14 cellular contexts compared by ENCODE assay signal in the genomic region with DNA sequence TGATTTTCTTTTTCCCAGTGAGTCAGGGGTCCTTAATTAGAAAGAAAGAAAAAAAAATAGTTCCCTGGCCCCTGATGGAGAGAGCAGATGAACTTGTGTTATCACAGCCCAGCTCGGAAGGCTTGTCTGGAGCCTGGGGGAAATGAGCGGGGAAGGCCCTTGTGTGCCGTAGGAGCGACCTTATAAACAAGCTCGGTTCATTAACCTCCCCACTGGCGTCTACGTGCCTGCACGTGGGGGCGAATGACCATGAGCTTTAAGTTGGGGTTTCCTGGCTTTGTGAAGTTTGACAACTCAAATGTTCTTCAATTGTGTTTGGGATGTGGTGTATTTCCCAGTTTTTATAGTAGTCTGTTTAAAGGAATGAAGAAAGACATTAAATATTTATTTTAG.
DNase-seq lines count a peak whose midpoint lies in the region; ATAC-seq, FAIRE-seq and TF ChIP-seq lines count a peak whose summit lies in the region.
"Had no signal": no experiment of that assay in that cellular context is flagged by ENCODE, and none has a peak within 500 bp of the region (broad histone marks: within the 10 kb centered on the region; RNA-seq: fewer than 3 reads in every experiment).

No MANE protein-coding gene starts in this region.

- no peak overlapping the region for H3K27ac Mint-ChIP-seq in immature natural killer cell

- H3K4me1 ChIP-seq in left ventricle myocardium inferior (peaks cover 66% of the 10 kb centered on the region), HepG2 (ENCODE audit: insufficient read depth, low read length) (peaks cover 5% of the 10 kb centered on the region; the same call in 1 of the 2 replicates)

- no peaks in the 10 kb centered on the region; the same call in 1 of the 2 replicates for H4K20me1 ChIP-seq in HepG2 (ENCODE audit: insufficient read depth, low read length)

- no peak overlapping the region for H2AFZ ChIP-seq in HepG2 (ENCODE audit: low read length)

- TF ChIP-seq POLR2A in HepG2 (IDR thresholded peaks at IDR 0.05; ENCODE audit: insufficient read depth in 1 of 2, low read depth in 2 of 2, low read length in 2 of 2) = no peak

- CTCF ChIA-PET in HepG2 (lab: Yijun Ruan, JAX; ENCODE audit: low intra/inter-chr PET ratio, low total read pairs) = interaction anchor here (2.7 kb wide), 2 partner anchors 95 to 304 kb away, joined by 16 to 20 read pairs; no protein-coding TSS in a partner anchor

- no peak for TF ChIP-seq RAD21 in HepG2 (CRISPR knock-in tag; IDR thresholded peaks at IDR 0.05)

- WGBS in HepG2 (ENCODE audit: low lambda C conversion rate) = 98% methylated on average over 9 of the region's 9 CpGs

- no peak for ATAC-seq in HepG2

- BruUV-seq in HepG2 (replicated peaks; lab: Mats Ljungman, UMichigan) = no TSS peak

- H3K27me3 Mint-ChIP-seq in immature natural killer cell (ENCODE audit: low read depth in 3 of 3) = peaks cover 3 to 9% (median 9%) of the 10 kb centered on the region in 3 donors

- TF ChIP-seq CTCF in left ventricle myocardium inferior (IDR thresholded peaks at IDR 0.05; ENCODE audit: borderline replicate concordance) (no peak), HepG2 (CRISPR knock-in tag; IDR thresholded peaks at IDR 0.05) (no peak)

- H3K9ac ChIP-seq in HepG2 (ENCODE audit: insufficient read depth, low read depth, low read length) = no peak overlapping the region
- H3K9ac ChIP-seq: BLaER1 treated with 17β-estradiol and CSF1 and Interleukin-3, amounts not matched to agents 10 nM and 100 nM had no signal

- H3K36me3 ChIP-seq in left ventricle myocardium inferior (peaks cover 84% of the 10 kb centered on the region), HepG2 (replicated peaks in 1 of 2; ENCODE audit: control insufficient read depth in 1 of 2, insufficient read depth in 2 of 2, low read length in 2 of 2) (peaks cover 50 to 85% of the 10 kb centered on the region in 2 experiments), H7 (replicated peaks; ENCODE audit: control insufficient read depth, insufficient read depth, low read length) (no peaks in the 10 kb centered on the region)

- H3K9me3 ChIP-seq in left ventricle myocardium inferior (replicated peaks) (no peaks in the 10 kb centered on the region), HepG2 (ENCODE audit: low read length) (no peaks in the 10 kb centered on the region)
- H3K9me3 ChIP-seq: BLaER1 treated with 17β-estradiol and CSF1 and Interleukin-3, amounts not matched to agents 10 nM and 100 nM had no signal

- no peaks in the 10 kb centered on the region for H3K79me2 ChIP-seq in HepG2 (ENCODE audit: insufficient read depth, low read length)

- POLR2A ChIA-PET in HepG2 (lab: Yijun Ruan, JAX) = no interaction called here

- DNase-seq in left ventricle myocardium inferior (no peak), cardiac septum (ENCODE audit: low spot score) (no peak), HepG2 (ENCODE audit: low spot score) (no peak), retina (peak; percentile 60), iPS-NIHi7 (ENCODE audit: extremely low spot score) (no peak), immature natural killer cell (no peak), H7 (no peak), mesenteric fat pad (ENCODE audit: low spot score) (no peak)
- DNase-seq: DMS79 treated with DMSO at 0.1 percent for 48 hours, NCI-H187, NCI-H345, NCI-H526 had no signal

- in situ Hi-C loops in HepG2 (cut with HindIII; ENCODE audit: extremely low pct_ligation_motif_present, low pct_unique_long_range_greater_than_20kb) = loop anchor here (10.0 kb wide), 1 partner anchor 352 kb away; no protein-coding TSS in a partner anchor

- no peaks in the 10 kb centered on the region for H3K9me3 Mint-ChIP-seq in immature natural killer cell

- peaks cover 36 to 52% of the 10 kb centered on the region in 2 donors for H3K4me1 Mint-ChIP-seq in immature natural killer cell

- H3K36me3 Mint-ChIP-seq in immature natural killer cell = no peaks in the 10 kb centered on the region

- H3K4me3 ChIP-seq in left ventricle myocardium inferior (no peak overlapping the region), HepG2 (replicated peaks in 1 of 3; ENCODE audit: insufficient read depth in 1 of 3, low read depth in 2 of 3, low read length in 3 of 3) (no peak overlapping the region), H7 (ENCODE audit: insufficient read depth, low read depth, low read length) (no peak overlapping the region)
- H3K4me3 ChIP-seq: BLaER1 treated with 17β-estradiol and CSF1 and Interleukin-3, amounts not matched to agents 10 nM and 100 nM had no signal

- no peak overlapping the region for H3K4me3 Mint-ChIP-seq in immature natural killer cell

- TF ChIP-seq EP300 in HepG2 (IDR thresholded peaks at IDR 0.05; ENCODE audit: low read depth in 2 of 2, low read length in 2 of 2) (no peak), HepG2 (CRISPR knock-in tag; IDR thresholded peaks at IDR 0.05; ENCODE audit: borderline replicate concordance) (no peak)

- H3K27ac ChIP-seq in left ventricle myocardium inferior (replicated peaks) = peak overlapping the region; percentile 29
- H3K27ac ChIP-seq in HepG2 (ENCODE audit: extremely low read length, insufficient read depth, low read length) = no peak overlapping the region
- H3K27ac ChIP-seq: BLaER1 treated with 17β-estradiol and CSF1 and Interleukin-3, amounts not matched to agents 10 nM and 100 nM had no signal

- intact Hi-C loops in left ventricle myocardium inferior (cut with micrococcal nuclease) (loop anchor here (10.0 kb wide), 1 partner anchor 352 kb away; no protein-coding TSS in a partner anchor), cardiac septum (cut with DNase I) (loop anchor here (5.0 kb wide), 1 partner anchor 354 kb away; no protein-coding TSS in a partner anchor), HepG2 (cut with micrococcal nuclease; ENCODE audit: unreplicated experiment) (loop anchor here (1.0 kb wide), 1 partner anchor 95 kb away; no protein-coding TSS in a partner anchor)

- FAIRE-seq in HepG2 (lab: Jason Lieb, UNC) = no peak
- FAIRE-seq: A204.1 had no signal

- H3K4me2 ChIP-seq in HepG2 (ENCODE audit: low read depth, low read length) = no peak overlapping the region
- H3K4me2 ChIP-seq: BLaER1 treated with 17β-estradiol and CSF1 and Interleukin-3, amounts not matched to agents 10 nM and 100 nM had no signal

- H3K27me3 ChIP-seq in left ventricle myocardium inferior (ENCODE audit: low read depth) (no peaks in the 10 kb centered on the region), HepG2 (ENCODE audit: control insufficient read depth in 1 of 2, insufficient read depth in 2 of 2, low read length in 2 of 2) (no peaks in the 10 kb centered on the region), H7 (ENCODE audit: control insufficient read depth, insufficient read depth, low read length) (no peaks in the 10 kb centered on the region)
- H3K27me3 ChIP-seq: BLaER1 treated with 17β-estradiol and CSF1 and Interleukin-3, amounts not matched to agents 10 nM and 100 nM had no signal

TF ChIP-seq in HepG2, 621 proteins besides CTCF, POLR2A, EP300 and RAD21:
- TF ChIP-seq RBM22 (optimal IDR thresholded peaks at IDR 0.05; ENCODE audit: low read length) = peak; percentile 24
- TF ChIP-seq ISL2 (CRISPR knock-in tag; IDR thresholded peaks at IDR 0.05) = no peak
TF ChIP-seq in HepG2: peak in this region for 1.
